In genomic region chr7:117715784-117716445, GRCh38 we compare ENCODE assay signal across 8 cellular contexts.
DNase-seq lines count a peak whose midpoint lies in the region; ATAC-seq, FAIRE-seq and TF ChIP-seq lines count a peak whose summit lies in the region.

No MANE protein-coding gene starts in this region.

- intact Hi-C loops in activated CD4-positive, alpha-beta T cell treated with anti-CD3 and anti-CD28 coated beads for 36 hours (cut with DNase I, micrococcal nuclease), result loop anchor here (1.0 to 10.0 kb wide), 5 partner anchors 257 to 781 kb away; no protein-coding TSS in a partner anchor
- intact Hi-C loops in esophagus squamous epithelium (cut with DNase I), result no loop called here

- peaks cover 7% of the 10 kb centered on the region; the same call in 1 of the 2 replicates for H3K27me3 ChIP-seq in GM23248 (replicated peaks; ENCODE audit: insufficient read depth)
- H3K27me3 ChIP-seq in esophagus squamous epithelium, result no peaks in the 10 kb centered on the region
- H3K27me3 ChIP-seq in neuronal stem cell (ENCODE audit: control insufficient read depth in 3 of 3, insufficient read depth in 3 of 3, low read depth in 1 of 3, low read length in 3 of 3), result no peaks in the 10 kb centered on the region

- no peak overlapping the region for H3K18ac ChIP-seq in neuronal stem cell (ENCODE audit: low read length)

- CTCF ChIA-PET in activated CD4-positive, alpha-beta T cell treated with anti-CD3 and anti-CD28 coated beads for 36 hours (lab: Charles Lee), result interaction anchor here (0.6 to 1.7 kb wide), 9 partner anchors 10 to 503 kb away, joined by 3 to 7 read pairs (median 3); no protein-coding TSS in a partner anchor
- CTCF ChIA-PET in T-cell (lab: Charles Lee), result interaction anchor here in 1 of 2 donors (0.5 kb wide), 1 partner anchor 18 kb away, joined by 3 read pairs; no protein-coding TSS in a partner anchor

- peak; percentile 25 for DNase-seq in activated CD4-positive, alpha-beta T cell treated with anti-CD3 and anti-CD28 coated beads for 36 hours
- no peak for DNase-seq in activated CD4-positive, alpha-beta T cell treated with anti-CD3 and anti-CD28 coated beads for 1 hour
- DNase-seq in GM23248, result peak; percentile 61
- peak; percentile 63 for DNase-seq in KBM-7
- DNase-seq in RCC 7860 (ENCODE audit: low spot score), result peak; percentile 69
- DNase-seq in esophagus squamous epithelium (lab: John Stamatoyannopoulos, UW), result no peak
- DNase-seq in neuronal stem cell (ENCODE audit: low spot score), result peak; percentile 27
- DNase-seq in T-cell, result no peak

- H2AFZ ChIP-seq in GM23248, result no peak overlapping the region
- no peak overlapping the region for H2AFZ ChIP-seq in neuronal stem cell (ENCODE audit: low read length)

- H3K4me1 Mint-ChIP-seq in activated CD4-positive, alpha-beta T cell treated with anti-CD3 and anti-CD28 coated beads for 36 hours, result no peaks in the 10 kb centered on the region
- no peaks in the 10 kb centered on the region for H3K4me1 Mint-ChIP-seq in T-cell

- no peak overlapping the region for H2BK12ac ChIP-seq in neuronal stem cell (ENCODE audit: low read length)

- H3K4me1 ChIP-seq in GM23248 (ENCODE audit: insufficient read depth) (no peaks in the 10 kb centered on the region), esophagus squamous epithelium (no peaks in the 10 kb centered on the region), neuronal stem cell (ENCODE audit: control insufficient read depth in 2 of 2, insufficient read depth in 1 of 2, low read depth in 1 of 2, low read length in 2 of 2) (no peaks in the 10 kb centered on the region)

- no peak for TF ChIP-seq POLR2A in esophagus squamous epithelium (IDR thresholded peaks at IDR 0.05)

- no peaks in the 10 kb centered on the region for H4K20me1 ChIP-seq in GM23248 (ENCODE audit: insufficient read depth)

- no peaks in the 10 kb centered on the region for H3K9me2 ChIP-seq in GM23248 (ENCODE audit: insufficient read depth)

- no peak overlapping the region for H3K4me3 ChIP-seq in GM23248
- no peak overlapping the region for H3K4me3 ChIP-seq in esophagus squamous epithelium
- H3K4me3 ChIP-seq in neuronal stem cell (ENCODE audit: low read length in 2 of 2), result no peak overlapping the region

- no peak overlapping the region for H4K91ac ChIP-seq in neuronal stem cell (ENCODE audit: low read depth, low read length, poor library complexity)

- H2BK15ac ChIP-seq in neuronal stem cell (ENCODE audit: low read length), result no peak overlapping the region

- no peak overlapping the region for H3K4me3 Mint-ChIP-seq in activated CD4-positive, alpha-beta T cell treated with anti-CD3 and anti-CD28 coated beads for 36 hours
- no peak overlapping the region for H3K4me3 Mint-ChIP-seq in T-cell

- WGBS in GM23248 (ENCODE audit: low coverage in 1 of 2, low lambda C conversion rate in 2 of 2, missing lambda C conversion rate in 2 of 2), 2 experiments, result 12 to 17% methylated on average over 3 of the region's 3 CpGs
- WGBS in esophagus squamous epithelium, 2 donors, result 58 to 65% methylated on average over 2 to 3 of the region's 3 CpGs
- WGBS in neuronal stem cell (ENCODE audit: extremely low coverage in 2 of 2, insufficient read length in 2 of 2, insufficient replicate concordance in 1 of 2), 2 donors, result no CpG with 5 or more reads among the region's 3 CpGs

- H3K4me2 ChIP-seq in GM23248 (ENCODE audit: unreplicated experiment) (no peak overlapping the region), neuronal stem cell (ENCODE audit: insufficient read depth, low read length, poor library complexity, severe bottlenecking) (no peak overlapping the region)

- no peak overlapping the region for H2BK120ac ChIP-seq in neuronal stem cell (ENCODE audit: low read depth, low read length)

- no peak overlapping the region for H3K4ac ChIP-seq in neuronal stem cell (ENCODE audit: low read length)

- peak; percentile 30 for FAIRE-seq in RCC 7860 (lab: Jason Lieb, UNC)

- H2BK5ac ChIP-seq in neuronal stem cell (ENCODE audit: low read length), result no peak overlapping the region

- H3K14ac ChIP-seq in neuronal stem cell (ENCODE audit: low read length), result no peak overlapping the region

- POLR2A ChIA-PET in activated CD4-positive, alpha-beta T cell treated with anti-CD3 and anti-CD28 coated beads for 36 hours (lab: Charles Lee), result no interaction called here
- POLR2A ChIA-PET in T-cell (lab: Charles Lee), result no interaction called here

- H4K8ac ChIP-seq in neuronal stem cell (ENCODE audit: low read depth, low read length), result no peak overlapping the region

- H3K9ac ChIP-seq in GM23248 (no peak overlapping the region), neuronal stem cell (ENCODE audit: low read depth, low read length, poor library complexity) (no peak overlapping the region)

- peak in 5 of 6 experiments; percentile 29 to 66 (median 55) for TF ChIP-seq CTCF in esophagus squamous epithelium (IDR thresholded peaks at IDR 0.05)

- no peaks in the 10 kb centered on the region for H3K79me1 ChIP-seq in neuronal stem cell (ENCODE audit: low read depth, low read length)

- H3K36me3 ChIP-seq in GM23248 (ENCODE audit: low read depth) (no peaks in the 10 kb centered on the region), esophagus squamous epithelium (peaks cover 0 to 86% (median 0%) of the 10 kb centered on the region in 3 donors), neuronal stem cell (replicated peaks in 1 of 2; ENCODE audit: control insufficient read depth in 2 of 2, insufficient read depth in 2 of 2, low read length in 2 of 2) (peaks cover 0 to 2% of the 10 kb centered on the region in 2 donors)

- H3K9me3 ChIP-seq in GM23248 (ENCODE audit: low read depth), result no peaks in the 10 kb centered on the region
- no peaks in the 10 kb centered on the region for H3K9me3 ChIP-seq in esophagus squamous epithelium
- no peaks in the 10 kb centered on the region for H3K9me3 ChIP-seq in neuronal stem cell (replicated peaks in 1 of 2; ENCODE audit: control insufficient read depth in 2 of 2, insufficient read depth in 1 of 2, low read depth in 1 of 2, low read length in 2 of 2)

- H3F3A ChIP-seq in GM23248 (ENCODE audit: insufficient read depth), result no peaks in the 10 kb centered on the region

- peak; percentile 44 for ATAC-seq in activated CD4-positive, alpha-beta T cell treated with anti-CD3 and anti-CD28 coated beads for 36 hours
- no peak for ATAC-seq in T-cell (replicated peaks in 1 of 4)

- in situ Hi-C loops in GM23248 (cut with MboI), result no loop called here
- in situ Hi-C loops in KBM-7 (cut with MboI; ENCODE audit: low pct_unique_long_range_greater_than_20kb, low sequenced_read_pairs), result no loop called here

- no peak overlapping the region for H3K23ac ChIP-seq in neuronal stem cell (ENCODE audit: low read depth, low read length, poor library complexity)

- H3K36me3 Mint-ChIP-seq in activated CD4-positive, alpha-beta T cell treated with anti-CD3 and anti-CD28 coated beads for 36 hours (ENCODE audit: low read depth), result no peaks in the 10 kb centered on the region
- H3K36me3 Mint-ChIP-seq in T-cell, result no peaks in the 10 kb centered on the region

- no peaks in the 10 kb centered on the region for H3K9me3 Mint-ChIP-seq in activated CD4-positive, alpha-beta T cell treated with anti-CD3 and anti-CD28 coated beads for 36 hours (ENCODE audit: low read depth)
- H3K9me3 Mint-ChIP-seq in T-cell, result no peaks in the 10 kb centered on the region

- H2AK5ac ChIP-seq in neuronal stem cell (ENCODE audit: low read depth, low read length), result no peak overlapping the region

- no peaks in the 10 kb centered on the region for H3K79me2 ChIP-seq in GM23248 (ENCODE audit: insufficient read depth)

- H3K27ac Mint-ChIP-seq in activated CD4-positive, alpha-beta T cell treated with anti-CD3 and anti-CD28 coated beads for 36 hours, result no peak overlapping the region
- H3K27ac Mint-ChIP-seq in T-cell, result no peak overlapping the region

- peaks cover 3% of the 10 kb centered on the region for H3K27me3 Mint-ChIP-seq in activated CD4-positive, alpha-beta T cell treated with anti-CD3 and anti-CD28 coated beads for 36 hours
- H3K27me3 Mint-ChIP-seq in T-cell, result peaks cover 0 to 7% of the 10 kb centered on the region in 2 donors

- no peak overlapping the region for H3K27ac ChIP-seq in GM23248
- H3K27ac ChIP-seq in esophagus squamous epithelium, result no peak overlapping the region
- no peak overlapping the region for H3K27ac ChIP-seq in neuronal stem cell (replicated peaks; ENCODE audit: low read length)

Comparison
In these comparisons a context has a peak if more than half of its experiments do, and no peak if none do; other contexts are left out.
1. DNase-seq: peak in activated CD4-positive, alpha-beta T cell treated with anti-CD3 and anti-CD28 coated beads for 36 hours (single experiment), GM23248 (single experiment), KBM-7 (single experiment), RCC 7860 (single experiment) and neuronal stem cell (single experiment); none in activated CD4-positive, alpha-beta T cell treated with anti-CD3 and anti-CD28 coated beads for 1 hour (single experiment), esophagus squamous epithelium (single experiment) and T-cell (0 of 34).